ENCODE assay signal across 27 cellular contexts in genomic region chr1:184557423-184558347, GRCh38.
A peak's percentile ranks its signal among the peaks of the same experiment; 100 is the strongest.
DNase-seq lines count a peak whose midpoint lies in the region; ATAC-seq and TF ChIP-seq lines count a peak whose summit lies in the region.
"Had no signal": no experiment of that assay in that cellular context is flagged by ENCODE, and none has a peak within 500 bp of the region (broad histone marks: within the 10 kb centered on the region; RNA-seq: fewer than 3 reads in every experiment).

No MANE protein-coding gene starts in this region.

- peaks cover 9% of the 10 kb centered on the region for H3K36me3 Mint-ChIP-seq in MCF 10A (ENCODE audit: insufficient read depth, unreplicated experiment)
- H3K36me3 Mint-ChIP-seq in effector memory CD8-positive, alpha-beta T cell (ENCODE audit: insufficient read depth): peaks cover 6% of the 10 kb centered on the region
- H3K36me3 Mint-ChIP-seq: CD14-positive monocyte had no signal

- H3K27me3 ChIP-seq in mammary epithelial cell (ENCODE audit: insufficient read depth, low read length) (no peaks in the 10 kb centered on the region), KMS-11 (ENCODE audit: insufficient read depth, low read depth) (no peaks in the 10 kb centered on the region), gastrocnemius medialis (no peaks in the 10 kb centered on the region)
- H3K27me3 ChIP-seq: BE2C had no signal

- in situ Hi-C loops in mammary epithelial cell (cut with MboI; ENCODE audit: low sequenced_read_pairs in 2 of 2) (no loop called here), gastrocnemius medialis (cut with MboI; ENCODE audit: low sequenced_read_pairs in 4 of 4) (loop anchor here in 3 of 4 donors (25.0 kb wide), 1 partner anchor 170 kb away; the partner anchor contains the start of gene C1orf21 (in 3 of the 3))

- 80% methylated on average over 3 of the region's 3 CpGs for WGBS in mammary epithelial cell (ENCODE audit: low coverage, missing lambda C conversion rate)

- H3K9me3 ChIP-seq in mammary epithelial cell (replicated peaks; ENCODE audit: insufficient read depth, low read length): no peaks in the 10 kb centered on the region
- no peaks in the 10 kb centered on the region for H3K9me3 ChIP-seq in gastrocnemius medialis
- H3K9me3 ChIP-seq: BE2C had no signal

- H3K36me3 ChIP-seq in mammary epithelial cell (ENCODE audit: insufficient read depth, low read length) (no peaks in the 10 kb centered on the region), KMS-11 (ENCODE audit: insufficient read depth) (no peaks in the 10 kb centered on the region), gastrocnemius medialis (no peaks in the 10 kb centered on the region)
- H3K36me3 ChIP-seq: BE2C had no signal

- intact Hi-C loops in MCF 10A (cut with micrococcal nuclease): loop anchor here (2.0 to 5.0 kb wide), 2 partner anchors 135 to 171 kb away; partner anchors contain the start of gene C1orf21
- intact Hi-C loops in mammary epithelial cell (cut with micrococcal nuclease): no loop called here
- intact Hi-C loops in gastrocnemius medialis (cut with DNase I; ENCODE audit: low total_unique reads): loop anchor here (2.0 to 10.0 kb wide), 3 partner anchors 73 to 483 kb away; no protein-coding TSS in a partner anchor

- no peak overlapping the region for H3K4me3 Mint-ChIP-seq in MCF 10A (ENCODE audit: unreplicated experiment)
- H3K4me3 Mint-ChIP-seq in effector memory CD8-positive, alpha-beta T cell: no peak overlapping the region
- H3K4me3 Mint-ChIP-seq: CD14-positive monocyte, GM23338, H9, HFFc6 had no signal

- H3K27ac Mint-ChIP-seq in MCF 10A (ENCODE audit: low read depth, unreplicated experiment): peak overlapping the region; percentile 91
- peak overlapping the region; percentile 14 to 53 for H3K27ac Mint-ChIP-seq in effector memory CD8-positive, alpha-beta T cell
- H3K27ac Mint-ChIP-seq: HFFc6 had no signal

- no peak overlapping the region for H2AFZ ChIP-seq in mammary epithelial cell (ENCODE audit: low read depth, low read length)
- H2AFZ ChIP-seq in KMS-11 (ENCODE audit: low read depth): no peak overlapping the region
- H2AFZ ChIP-seq: GM23338 had no signal

- POLR2A ChIA-PET in MCF 10A (lab: Yijun Ruan, JAX): interaction anchor here (0.6 to 4.2 kb wide), 10 partner anchors 11 to 847 kb away, joined by 3 to 45 read pairs (median 4); partner anchors contain the start of gene C1orf21

- H4K20me1 ChIP-seq in mammary epithelial cell (ENCODE audit: insufficient read depth, low read length) (no peaks in the 10 kb centered on the region), KMS-11 (ENCODE audit: insufficient read depth) (no peaks in the 10 kb centered on the region)

- peaks cover 47% of the 10 kb centered on the region for H3K4me1 Mint-ChIP-seq in MCF 10A (ENCODE audit: insufficient read depth, unreplicated experiment)
- H3K4me1 Mint-ChIP-seq in effector memory CD8-positive, alpha-beta T cell (ENCODE audit: low read depth in 2 of 2): peaks cover 2 to 43% of the 10 kb centered on the region in 2 donors
- H3K4me1 Mint-ChIP-seq: GM23338 had no signal

- H3K4me3 ChIP-seq in mammary epithelial cell (replicated peaks in 1 of 3; ENCODE audit: insufficient read depth in 1 of 3, low read depth in 2 of 3, low read length in 3 of 3): no peak overlapping the region
- H3K4me3 ChIP-seq in KMS-11 (IDR thresholded peaks at IDR 0.05; ENCODE audit: insufficient read depth, low read depth, low read length): no peak overlapping the region
- H3K4me3 ChIP-seq in gastrocnemius medialis: no peak overlapping the region
- H3K4me3 ChIP-seq: GM23338 had no signal

- no peaks in the 10 kb centered on the region for H3K9me3 Mint-ChIP-seq in MCF 10A (ENCODE audit: unreplicated experiment)
- H3K9me3 Mint-ChIP-seq in effector memory CD8-positive, alpha-beta T cell: peaks cover 0 to 2% of the 10 kb centered on the region in 2 donors
- H3K9me3 Mint-ChIP-seq: GM23338, H9, HFFc6 had no signal

- H3K79me2 ChIP-seq in mammary epithelial cell (ENCODE audit: insufficient read depth, low read length): no peaks in the 10 kb centered on the region
- no peaks in the 10 kb centered on the region for H3K79me2 ChIP-seq in KMS-11 (ENCODE audit: insufficient read depth, low read depth)

- no peak for TF ChIP-seq CTCF in MCF 10A (IDR thresholded peaks at IDR 0.05; ENCODE audit: unreplicated experiment)
- TF ChIP-seq CTCF in mammary epithelial cell (conservative IDR thresholded peaks at IDR 0.05 in 1 of 2, IDR thresholded peaks at IDR 0.05 in 1 of 2; ENCODE audit: extremely low read depth in 1 of 2, insufficient read depth in 1 of 2, low read depth in 1 of 2, low read length in 2 of 2): no peak
- TF ChIP-seq CTCF in KMS-11 (conservative IDR thresholded peaks at IDR 0.05; ENCODE audit: low read depth, low read length): no peak
- TF ChIP-seq CTCF in gastrocnemius medialis (IDR thresholded peaks at IDR 0.05 in 4 of 5, conservative IDR thresholded peaks at IDR 0.05 in 1 of 5): no peak

- TF ChIP-seq POLR2A in gastrocnemius medialis (IDR thresholded peaks at IDR 0.05): no peak

- BruUV-seq in MCF 10A (replicated peaks; lab: Mats Ljungman, UMichigan): no TSS peak
- BruUV-seq in mammary epithelial cell (replicated peaks; lab: Mats Ljungman, UMichigan): no TSS peak

- DNase-seq in MCF 10A (ENCODE audit: unreplicated experiment): no peak
- DNase-seq in mammary epithelial cell: no peak
- DNase-seq in effector memory CD8-positive, alpha-beta T cell: no peak
- DNase-seq in gastrocnemius medialis: no peak
- no peak for DNase-seq in DMS153 treated with DMSO at 0.1 percent for 48 hours (lab: John Stamatoyannopoulos, UW; ENCODE audit: unreplicated experiment)
- no peak for DNase-seq in NCI-H1417 (lab: John Stamatoyannopoulos, UW)
- no peak for DNase-seq in DMS114 treated with DMSO at 0.1 percent for 48 hours (lab: John Stamatoyannopoulos, UW; ENCODE audit: unreplicated experiment)
- DNase-seq: 8988T, ACHN, BE2C, Calu3, DMS153, H9, HFFc6, Kasumi-1, NCI-H1105 treated with DMSO at 0.1 percent for 48 hours, NCI-H2029, NCI-H446 treated with DMSO at 0.1 percent for 48 hours, NCI-H526, NCI-H82, SHP77 treated with DMSO at 0.1 percent for 48 hours had no signal

- H3K4me2 ChIP-seq in mammary epithelial cell (ENCODE audit: insufficient read depth, low read depth, low read length) (no peak overlapping the region), KMS-11 (peak overlapping the region; percentile 54)
- H3K4me2 ChIP-seq: GM23338 had no signal

- no peak for ATAC-seq in effector memory CD8-positive, alpha-beta T cell (replicated peaks)
- no peak for ATAC-seq in gastrocnemius medialis
- ATAC-seq: GM23338, HepG2, Panc1 had no signal

- dilution Hi-C loops in mammary epithelial cell (cut with HindIII; ENCODE audit: low sequenced_read_pairs): no loop called here

- no peak overlapping the region for H3K9ac ChIP-seq in mammary epithelial cell (ENCODE audit: insufficient read depth, low read length)
- peak overlapping the region; percentile 6; the same call in 1 of the 2 replicates for H3K9ac ChIP-seq in KMS-11

- H3K27ac ChIP-seq in mammary epithelial cell (ENCODE audit: insufficient read depth, low read depth, low read length) (no peak overlapping the region), KMS-11 (peak overlapping the region; percentile 55), gastrocnemius medialis (peak overlapping the region; percentile 91 to 97 (median 95))
- H3K27ac ChIP-seq: RWPE1 had no signal

- CTCF ChIA-PET in MCF 10A (lab: Yijun Ruan, JAX) (interaction anchor here (0.7 to 2.5 kb wide), 4 partner anchors 21 to 1265 kb away, joined by 3 to 7 read pairs (median 4); no protein-coding TSS in a partner anchor), mammary epithelial cell (lab: Charles Lee; ENCODE audit: low non-redundant PET) (interaction anchor here (0.5 kb wide), 1 partner anchor 92 kb away, joined by 5 read pairs; no protein-coding TSS in a partner anchor)

- peaks cover 31% of the 10 kb centered on the region for H3K4me1 ChIP-seq in mammary epithelial cell (ENCODE audit: insufficient read depth, low read length)
- H3K4me1 ChIP-seq in KMS-11 (ENCODE audit: low read depth, poor library complexity, severe bottlenecking): peaks cover 70% of the 10 kb centered on the region
- H3K4me1 ChIP-seq in gastrocnemius medialis: peaks cover 57 to 78% of the 10 kb centered on the region in 2 donors

- H3K27me3 Mint-ChIP-seq in MCF 10A (ENCODE audit: insufficient read depth, unreplicated experiment): no peaks in the 10 kb centered on the region
- H3K27me3 Mint-ChIP-seq in effector memory CD8-positive, alpha-beta T cell: no peaks in the 10 kb centered on the region

Comparison
In these comparisons a context has a peak if more than half of its experiments do, and no peak if none do; other contexts are left out.
1. in situ Hi-C loops: an anchor here in gastrocnemius medialis (25.0 kb wide); none called in mammary epithelial cell.